Comparison of ENCODE assay signal across 8 cellular contexts in genomic region chr20:50286174-50286511, GRCh38.
DNase-seq lines count a peak whose midpoint lies in the region; ATAC-seq and TF ChIP-seq lines count a peak whose summit lies in the region.

No MANE protein-coding gene starts in this region.

- TF ChIP-seq CTCF in endothelial cell (IDR thresholded peaks at IDR 0.05; ENCODE audit: unreplicated experiment), result no peak

- H3K9me3 Mint-ChIP-seq in endothelial cell (ENCODE audit: unreplicated experiment), result no peaks in the 10 kb centered on the region

- H3K27me3 ChIP-seq in esophagus (ENCODE audit: control insufficient read depth in 1 of 2, insufficient read depth in 2 of 2, low read length in 2 of 2) (no peaks in the 10 kb centered on the region), skeletal muscle satellite cell (ENCODE audit: control insufficient read depth, insufficient read depth, low read length) (no peaks in the 10 kb centered on the region)

- H3K27ac ChIP-seq in esophagus (ENCODE audit: low read depth in 2 of 2, low read length in 1 of 2), result peak overlapping the region; percentile 38 to 69

- no peak overlapping the region for H3K4me3 Mint-ChIP-seq in endothelial cell (ENCODE audit: unreplicated experiment)

- ATAC-seq in GM18867 (IDR thresholded peaks at IDR 0.05; ENCODE audit: unreplicated experiment), result peak; percentile 33
- ATAC-seq in HG03354 (IDR thresholded peaks at IDR 0.05; ENCODE audit: poor library complexity, severe bottlenecking, unreplicated experiment), result peak; percentile 34

- H3K9me3 ChIP-seq in esophagus (ENCODE audit: control insufficient read depth in 2 of 2, insufficient read depth in 1 of 2, low read depth in 1 of 2, low read length in 1 of 2) (no peaks in the 10 kb centered on the region), skeletal muscle satellite cell (replicated peaks; ENCODE audit: low read length) (no peaks in the 10 kb centered on the region)

- H3K36me3 ChIP-seq in esophagus (ENCODE audit: control insufficient read depth in 2 of 2, insufficient read depth in 2 of 2, low read length in 1 of 2) (no peaks in the 10 kb centered on the region), skeletal muscle satellite cell (ENCODE audit: insufficient read depth, low read length) (no peaks in the 10 kb centered on the region)

- H3K4me3 ChIP-seq in esophagus (ENCODE audit: low read depth in 1 of 2, low read length in 2 of 2), result no peak overlapping the region
- peak overlapping the region; percentile 13 for H3K4me3 ChIP-seq in skeletal muscle satellite cell (ENCODE audit: low read length)

- H3K4me2 ChIP-seq in skeletal muscle satellite cell (ENCODE audit: low read length), result peak overlapping the region; percentile 46

- DNase-seq in NCI-H187 (lab: John Stamatoyannopoulos, UW), result no peak
- no peak for DNase-seq in SKM-1 (lab: John Stamatoyannopoulos, UW; ENCODE audit: unreplicated experiment)
- no peak for DNase-seq in endothelial cell (ENCODE audit: low spot score)
- no peak for DNase-seq in NCI-H2081 treated with DMSO at 0.1 percent for 48 hours (lab: John Stamatoyannopoulos, UW)

- peaks cover 4 to 21% of the 10 kb centered on the region in 2 donors for H3K4me1 ChIP-seq in esophagus (ENCODE audit: control insufficient read depth in 2 of 2, insufficient read depth in 2 of 2, low read length in 1 of 2)
- H3K4me1 ChIP-seq in skeletal muscle satellite cell (ENCODE audit: control insufficient read depth, insufficient read depth, low read length), result peaks cover 42% of the 10 kb centered on the region

- no peaks in the 10 kb centered on the region for H3K36me3 Mint-ChIP-seq in endothelial cell (ENCODE audit: low read depth, unreplicated experiment)

- H3K4me1 Mint-ChIP-seq in endothelial cell (ENCODE audit: unreplicated experiment), result no peaks in the 10 kb centered on the region

- peak overlapping the region; percentile 68 for H3K9ac ChIP-seq in skeletal muscle satellite cell (ENCODE audit: low read depth, low read length)

- H3K27me3 Mint-ChIP-seq in endothelial cell (ENCODE audit: unreplicated experiment), result peaks cover 4% of the 10 kb centered on the region

- H3K27ac Mint-ChIP-seq in endothelial cell (ENCODE audit: unreplicated experiment), result no peak overlapping the region

- WGBS in esophagus, 2 donors, result 78% methylated on average over 9 of the region's 9 CpGs
